ENCODE assay signal across 17 cellular contexts in genomic region chr15:80969316-80969715, GRCh38.
"Had no signal": no experiment of that assay in that cellular context is flagged by ENCODE, and none has a peak within 500 bp of the region (broad histone marks: within the 10 kb centered on the region; RNA-seq: fewer than 3 reads in every experiment).

No MANE protein-coding gene starts in this region.

- H3K4me1 ChIP-seq: lower lobe of right lung, parathyroid adenoma, right lobe of liver, transverse colon, upper lobe of right lung had no signal

- H3K9ac ChIP-seq: neural progenitor cell, parathyroid adenoma had no signal

- H3K9me3 Mint-ChIP-seq: natural killer cell had no signal

- H3K27me3 ChIP-seq: neural progenitor cell, neutrophil, right lobe of liver, stomach, testis, thyroid gland, transverse colon, upper lobe of right lung had no signal

- H3K9me3 ChIP-seq: lower lobe of right lung, neutrophil, right lobe of liver, stomach, testis, thyroid gland, transverse colon, upper lobe of right lung had no signal

- H3K27ac ChIP-seq: lower lobe of right lung, neural progenitor cell, neutrophil, parathyroid adenoma, psoas muscle, right lobe of liver, stomach, testis, thyroid gland, transverse colon, upper lobe of right lung had no signal

- H3K27me3 Mint-ChIP-seq: naive B cell; stimulated activated naive B cell treated with anti-CD40 and anti-IgM and Interleukin-4, amounts not matched to agents 10 μg/mL and 1 μg/mL and 100 μg/mL, for 72 hours had no signal

- H3K27ac Mint-ChIP-seq: mesothelial cell of epicardium; natural killer cell; nephron progenitor cell; neural progenitor cell; stimulated activated naive B cell treated with anti-CD40 and anti-IgM and Interleukin-4, amounts not matched to agents 10 μg/mL and 1 μg/mL and 100 μg/mL, for 72 hours had no signal

- H3K4me3 ChIP-seq: lower lobe of right lung, neural progenitor cell, psoas muscle, right lobe of liver, smooth muscle cell, stomach, testis, thyroid gland, transverse colon, upper lobe of right lung had no signal

- H3K36me3 ChIP-seq: right lobe of liver, transverse colon had no signal

- H3K4me3 Mint-ChIP-seq: mesothelial cell of epicardium; naive B cell; natural killer cell; nephron progenitor cell; neural progenitor cell; stimulated activated naive B cell treated with anti-CD40 and anti-IgM and Interleukin-4, amounts not matched to agents 10 μg/mL and 1 μg/mL and 100 μg/mL, for 72 hours had no signal

- DNase-seq: lower lobe of right lung, right lobe of liver, upper lobe of right lung had no signal
